1 cellular context compared by ENCODE assay signal in the genomic region with DNA sequence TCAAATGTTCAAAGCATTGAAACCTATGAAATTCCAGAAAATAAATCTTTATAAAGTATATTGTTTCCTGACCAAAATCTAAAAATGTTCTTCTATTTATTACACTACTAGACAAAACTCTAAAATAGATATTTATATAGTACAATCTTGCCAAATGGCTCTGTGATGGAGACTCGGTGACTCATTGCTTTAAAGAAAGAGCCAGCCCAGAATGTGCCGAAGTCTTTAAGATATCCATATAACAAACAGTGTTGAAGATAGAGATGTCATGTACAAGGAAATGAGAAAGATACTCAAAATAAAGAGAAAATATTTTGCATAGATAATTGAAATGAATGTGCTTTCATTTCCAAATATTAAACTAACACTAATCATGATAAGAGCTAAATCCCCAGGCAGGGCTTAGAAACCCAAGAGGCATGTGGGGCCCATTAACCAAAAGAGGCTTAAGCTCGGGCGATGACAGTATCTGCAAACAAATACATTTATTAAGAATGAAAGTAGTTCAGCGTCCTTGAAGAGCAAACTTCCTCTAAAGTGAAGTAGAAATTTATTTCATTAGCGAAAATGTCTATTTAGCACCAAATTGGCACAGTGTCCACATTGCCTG.
TF ChIP-seq lines count a peak whose summit lies in the region.

No MANE protein-coding gene starts in this region.

TF ChIP-seq in A549, 52 proteins besides CTCF, POLR2A, EP300 and RAD21 (continued from another document):
- TF ChIP-seq, protein P1, sequence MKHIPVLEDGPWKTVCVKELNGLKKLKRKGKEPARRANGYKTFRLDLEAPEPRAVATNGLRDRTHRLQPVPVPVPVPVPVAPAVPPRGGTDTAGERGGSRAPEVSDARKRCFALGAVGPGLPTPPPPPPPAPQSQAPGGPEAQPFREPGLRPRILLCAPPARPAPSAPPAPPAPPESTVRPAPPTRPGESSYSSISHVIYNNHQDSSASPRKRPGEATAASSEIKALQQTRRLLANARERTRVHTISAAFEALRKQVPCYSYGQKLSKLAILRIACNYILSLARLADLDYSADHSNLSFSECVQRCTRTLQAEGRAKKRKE (CRISPR knock-in tag; IDR thresholded peaks at IDR 0.05; ENCODE audit: low read depth), result no peak
- no peak for TF ChIP-seq KDM1A (IDR thresholded peaks at IDR 0.05; ENCODE audit: low read depth)
